In genomic region chr3:141486735-141487418, GRCh38 we compare ENCODE assay signal across 8 cellular contexts. TPM values are rescaled to one million over a fixed set of nuclear protein-coding genes. Genes with fewer than 3 reads are reported as not detected.
DNase-seq lines count a peak whose midpoint lies in the region; ATAC-seq and TF ChIP-seq lines count a peak whose summit lies in the region.

RASA2 (plus strand) TSS chr3:141487027; CDS start chr3:141487084, 57 bp downstream.

- no peaks in the 10 kb centered on the region for H3K9me3 ChIP-seq in AG04450 (ENCODE audit: control insufficient read depth, insufficient read depth, low read length)

- no peaks in the 10 kb centered on the region for H3K27me3 Mint-ChIP-seq in activated B cell treated with CpG ODN at 0.5 μM for 24 hours

- CTCF ChIA-PET in AG04450 (lab: Charles Lee) = interaction anchor here (1.6 to 2.8 kb wide), 2 partner anchors 22 to 27 kb away, joined by 3 to 12 read pairs; no protein-coding TSS in a partner anchor
- CTCF ChIA-PET in activated B cell treated with CpG ODN at 0.5 μM for 24 hours (lab: Charles Lee) = interaction anchor here (1.0 kb wide), 1 partner anchor 12 kb away, joined by 5 read pairs; no protein-coding TSS in a partner anchor

- peak within 1 kb of the TSS; percentile 84 for H3K4me3 Mint-ChIP-seq in activated B cell treated with CpG ODN at 0.5 μM for 24 hours

- no peaks in the 10 kb centered on the region for H3K27me3 ChIP-seq in AG04450 (ENCODE audit: control insufficient read depth, insufficient read depth, low read length)

- peak within 1 kb of the TSS; percentile 92 for H3K27ac Mint-ChIP-seq in activated B cell treated with CpG ODN at 0.5 μM for 24 hours

- TF ChIP-seq CTCF in AG04450 (IDR thresholded peaks at IDR 0.05; ENCODE audit: low read depth, low read length) (no peak), activated B cell treated with CpG ODN at 0.5 μM for 24 hours (IDR thresholded peaks at IDR 0.05) (no peak)

- ATAC-seq in GM18870 (IDR thresholded peaks at IDR 0.05; ENCODE audit: unreplicated experiment) (peak; percentile 12), HG03108 (IDR thresholded peaks at IDR 0.05; ENCODE audit: unreplicated experiment) (peak; percentile 59), activated B cell treated with CpG ODN at 0.5 μM for 24 hours (ENCODE audit: low read depth) (peak; percentile 79)

- POLR2A ChIA-PET in AG04450 (lab: Yijun Ruan, JAX) = interaction anchor here (0.6 kb wide), 2 partner anchors 11 to 17 kb away, joined by 6 to 8 read pairs; no protein-coding TSS in a partner anchor
- POLR2A ChIA-PET in activated B cell treated with CpG ODN at 0.5 μM for 24 hours (lab: Charles Lee) = interaction anchor here (0.6 to 3.3 kb wide), 25 partner anchors 11 to 389 kb away, joined by 3 to 81 read pairs (median 5); partner anchors contain the start of genes PXYLP1 and RNF7

- peaks cover 8% of the 10 kb centered on the region for H3K36me3 Mint-ChIP-seq in activated B cell treated with CpG ODN at 0.5 μM for 24 hours (ENCODE audit: low read depth)

- peak within 1 kb of the TSS; percentile 75 for H3K27ac ChIP-seq in AG04450 (ENCODE audit: low read depth, low read length)

- intact Hi-C loops in activated B cell treated with CpG ODN at 0.5 μM for 24 hours (cut with micrococcal nuclease) = loop anchor here (1.0 to 5.0 kb wide), 10 partner anchors 11 to 960 kb away; partner anchors contain the start of genes ATP1B3, RNF7, SLC25A36 and XRN1

- H3K4me3 ChIP-seq in AG04450 (ENCODE audit: low read depth, low read length) = peak within 1 kb of the TSS; percentile 76

- DNase-seq in AG04450 (ENCODE audit: low read depth, low spot score) (no peak), NCI-H2227 (lab: John Stamatoyannopoulos, UW; ENCODE audit: unreplicated experiment) (peak; percentile 86), activated B cell treated with CpG ODN at 0.5 μM for 24 hours (peak; percentile 75), iris pigment epithelial cell (ENCODE audit: low read depth) (peak; percentile 63)
- DNase-seq in central memory CD4-positive, alpha-beta T cell = peak; percentile 73
- DNase-seq in stimulated activated CD4-positive, alpha-beta T cell treated with anti-CD3 and anti-CD28 coated beads, Interleukin-12 subunit alpha, Interleukin-12 subunit beta, amount 100 ng/mL, for 4 hours = peak; percentile 66

- H3K4me1 Mint-ChIP-seq in activated B cell treated with CpG ODN at 0.5 μM for 24 hours = peaks cover 69% of the 10 kb centered on the region

- no peaks in the 10 kb centered on the region for H3K9me3 Mint-ChIP-seq in activated B cell treated with CpG ODN at 0.5 μM for 24 hours

RNA-seq across cellular contexts. Expression of gene RASA2, which starts in this region (rescaled TPM):
- polyA plus RNA-seq in AG04450 (2011; rRNA removed) = 7.7 and 11.6 TPM in 2 replicates
- polyA minus RNA-seq in AG04450 (2011; rRNA and poly(A)+ RNA removed) = 8.7 and 15.6 TPM in 2 replicates
- total RNA-seq in activated B cell treated with CpG ODN at 0.5 μM for 24 hours = 31.1 and 42.3 TPM in 2 replicates

Comparison
In these comparisons a context has a peak if more than half of its experiments do, and no peak if none do; other contexts are left out.
1. ATAC-seq: peak in every context shown above with its lines; median percentile 79 in activated B cell treated with CpG ODN at 0.5 μM for 24 hours; 59 in HG03108; 12 in GM18870.